In the genomic region with DNA sequence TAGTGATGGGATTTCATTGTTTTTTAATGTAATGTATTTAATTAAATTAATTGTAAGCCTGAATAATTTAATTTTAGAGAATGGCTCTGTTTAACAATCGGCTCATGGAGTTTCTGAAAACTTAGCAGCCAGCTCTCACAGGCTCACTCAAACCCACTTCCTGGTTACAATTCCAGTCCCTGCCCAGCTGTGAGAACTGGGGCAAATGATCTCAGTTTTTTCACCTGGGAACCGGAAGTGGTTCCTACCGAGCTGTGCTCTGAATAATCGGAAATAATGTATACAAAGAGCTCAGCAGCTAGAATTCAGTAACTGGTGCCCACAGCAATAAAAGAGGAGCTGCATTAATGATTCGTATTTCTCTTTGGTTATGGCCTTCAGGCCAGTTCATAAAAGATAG, we compare ENCODE assay signal across 14 cellular contexts.
DNase-seq lines count a peak whose midpoint lies in the region; ATAC-seq and TF ChIP-seq lines count a peak whose summit lies in the region.
"Had no signal": no experiment of that assay in that cellular context is flagged by ENCODE, and none has a peak within 500 bp of the region (broad histone marks: within the 10 kb centered on the region; RNA-seq: fewer than 3 reads in every experiment).

No MANE protein-coding gene starts in this region.

- H3K4me2 ChIP-seq in hepatocyte = no peak overlapping the region

- no peak for TF ChIP-seq CTCF in hepatocyte (IDR thresholded peaks at IDR 0.05; ENCODE audit: poor library complexity)

- H3K9me3 ChIP-seq in hepatocyte (ENCODE audit: low read depth) = no peaks in the 10 kb centered on the region
- H3K9me3 ChIP-seq: gastrocnemius medialis, upper lobe of right lung had no signal

- no peaks in the 10 kb centered on the region for H3K79me2 ChIP-seq in hepatocyte

- H3K9me2 ChIP-seq in hepatocyte (replicated peaks; ENCODE audit: insufficient read depth) = no peaks in the 10 kb centered on the region

- DNase-seq in activated T-helper 1 cell treated with Interleukin-2 at 50 U/mL for 16 hours (ENCODE audit: low read depth) = peak; percentile 1
- peak; percentile 1 to 19 for DNase-seq in stimulated activated CD4-positive, alpha-beta T cell treated with anti-CD3 and anti-CD28 coated beads, Interleukin-4, amount 100 ng/mL, for 48 hours (ENCODE audit: low read depth in 2 of 2)
- no peak for DNase-seq in midbrain (lab: John Stamatoyannopoulos, UW)
- DNase-seq in hepatocyte (ENCODE audit: low spot score) = no peak
- DNase-seq: dermis blood vessel endothelial cell, gastrocnemius medialis, NCI-H1092, NCI-H748 treated with DMSO at 0.1 percent for 48 hours, nucleus accumbens, upper lobe of right lung had no signal

- no peaks in the 10 kb centered on the region for H4K20me1 ChIP-seq in hepatocyte (ENCODE audit: insufficient read depth, poor library complexity, severe bottlenecking)

- no peaks in the 10 kb centered on the region for H3K27me3 ChIP-seq in hepatocyte
- H3K27me3 ChIP-seq: gastrocnemius medialis, upper lobe of right lung had no signal

- H2AFZ ChIP-seq in hepatocyte = no peak overlapping the region

- H3K27ac ChIP-seq in hepatocyte = no peak overlapping the region
- H3K27ac ChIP-seq: upper lobe of right lung had no signal

- H3K4me3 ChIP-seq in hepatocyte = no peak overlapping the region
- H3K4me3 ChIP-seq: gastrocnemius medialis, upper lobe of right lung had no signal

- H3K36me3 ChIP-seq in hepatocyte (replicated peaks; ENCODE audit: insufficient read depth, low read depth) = no peaks in the 10 kb centered on the region
- H3K36me3 ChIP-seq: gastrocnemius medialis, upper lobe of right lung had no signal

- ATAC-seq in GM18907 (IDR thresholded peaks at IDR 0.05; ENCODE audit: unreplicated experiment) (peak; percentile 89), HG02943 (IDR thresholded peaks at IDR 0.05; ENCODE audit: low read depth, unreplicated experiment) (peak; percentile 56)
- no peak for ATAC-seq in activated CD4-positive, CD25-positive, alpha-beta regulatory T cell treated with anti-CD3 and anti-CD28 coated beads, Interleukin-2, amount 50 U/mL, for 24 hours
- ATAC-seq: gastrocnemius medialis, HCT116, upper lobe of right lung had no signal

- H3K4me1 ChIP-seq in hepatocyte (ENCODE audit: insufficient read depth) = peaks cover 7% of the 10 kb centered on the region
- H3K4me1 ChIP-seq: upper lobe of right lung had no signal

- 85% methylated on average over 5 of the region's 5 CpGs for WGBS in hepatocyte (ENCODE audit: low lambda C conversion rate, missing lambda C conversion rate)

Comparison
In these comparisons a context has a peak if more than half of its experiments do, and no peak if none do; other contexts are left out.
1. ATAC-seq: peak in GM18907 (single experiment) and HG02943 (single experiment); none in activated CD4-positive, CD25-positive, alpha-beta regulatory T cell treated with anti-CD3 and anti-CD28 coated beads, Interleukin-2, amount 50 U/mL, for 24 hours (0 of 2).
2. DNase-seq: peak in activated T-helper 1 cell treated with Interleukin-2 at 50 U/mL for 16 hours (single experiment) and stimulated activated CD4-positive, alpha-beta T cell treated with anti-CD3 and anti-CD28 coated beads, Interleukin-4, amount 100 ng/mL, for 48 hours (2 of 2); none in midbrain (single experiment) and hepatocyte (single experiment).